In genomic region chrX:12137982-12138365, GRCh38 we compare ENCODE assay signal across 9 cellular contexts. TPM values are rescaled to one million over a fixed set of nuclear protein-coding genes. Genes with fewer than 3 reads are reported as not detected.
DNase-seq lines count a peak whose midpoint lies in the region; ATAC-seq and TF ChIP-seq lines count a peak whose summit lies in the region.
"Had no signal": no experiment of that assay in that cellular context is flagged by ENCODE, and none has a peak within 500 bp of the region (broad histone marks: within the 10 kb centered on the region; RNA-seq: fewer than 3 reads in every experiment).

No MANE protein-coding gene starts in this region.

- H3K27me3 ChIP-seq in mammary epithelial cell (ENCODE audit: insufficient read depth, low read length) (no peaks in the 10 kb centered on the region), suprapubic skin (peaks cover 13% of the 10 kb centered on the region)
- H3K27me3 ChIP-seq: colonic mucosa had no signal

- peaks cover 8% of the 10 kb centered on the region for H3K4me1 ChIP-seq in mammary epithelial cell (ENCODE audit: insufficient read depth, low read length)
- H3K4me1 ChIP-seq in suprapubic skin = no peaks in the 10 kb centered on the region
- H3K4me1 ChIP-seq: colonic mucosa had no signal

- H3K36me3 ChIP-seq in mammary epithelial cell (ENCODE audit: insufficient read depth, low read length) (no peaks in the 10 kb centered on the region), suprapubic skin (no peaks in the 10 kb centered on the region)
- H3K36me3 ChIP-seq: colonic mucosa had no signal

- no peaks in the 10 kb centered on the region for H3K9me3 Mint-ChIP-seq in activated naive CD8-positive, alpha-beta T cell treated with anti-CD3 and anti-CD28 coated beads, Interleukin-2, amount 50 U/mL, for 24 hours

- DNase-seq in LHCN-M2 (ENCODE audit: low read depth) = peak; percentile 28
- peak; percentile 14 for DNase-seq in mammary epithelial cell
- peak; percentile 40 for DNase-seq in iPS-NIHi7 (ENCODE audit: extremely low spot score)
- DNase-seq in suprapubic skin (ENCODE audit: low spot score in 2 of 2) = no peak
- no peak for DNase-seq in activated naive CD8-positive, alpha-beta T cell treated with anti-CD3 and anti-CD28 coated beads, Interleukin-2, amount 50 U/mL, for 24 hours
- DNase-seq: activated CD8-positive, alpha-beta memory T cell treated with anti-CD3 and anti-CD28 coated beads for 24 hours; colonic mucosa had no signal

- no peak overlapping the region for H3K9ac ChIP-seq in mammary epithelial cell (ENCODE audit: insufficient read depth, low read length)

- dilution Hi-C loops in mammary epithelial cell (cut with HindIII; ENCODE audit: low sequenced_read_pairs) = no loop called here

- peak overlapping the region; percentile 89 for H2AFZ ChIP-seq in mammary epithelial cell (ENCODE audit: low read depth, low read length)

- H3K9me3 ChIP-seq in mammary epithelial cell (replicated peaks; ENCODE audit: insufficient read depth, low read length) = no peaks in the 10 kb centered on the region
- no peaks in the 10 kb centered on the region for H3K9me3 ChIP-seq in suprapubic skin
- H3K9me3 ChIP-seq: colonic mucosa had no signal

- H3K27me3 Mint-ChIP-seq in activated naive CD8-positive, alpha-beta T cell treated with anti-CD3 and anti-CD28 coated beads, Interleukin-2, amount 50 U/mL, for 24 hours = peaks cover 15% of the 10 kb centered on the region

- in situ Hi-C loops in mammary epithelial cell (cut with MboI; ENCODE audit: low sequenced_read_pairs in 2 of 2) = no loop called here

- no peaks in the 10 kb centered on the region for H3K36me3 Mint-ChIP-seq in activated naive CD8-positive, alpha-beta T cell treated with anti-CD3 and anti-CD28 coated beads, Interleukin-2, amount 50 U/mL, for 24 hours (ENCODE audit: low read depth)

- BruUV-seq in mammary epithelial cell (replicated peaks; lab: Mats Ljungman, UMichigan) = no TSS peak

- H3K4me3 Mint-ChIP-seq in activated naive CD8-positive, alpha-beta T cell treated with anti-CD3 and anti-CD28 coated beads, Interleukin-2, amount 50 U/mL, for 24 hours = no peak overlapping the region

- no peaks in the 10 kb centered on the region for H4K20me1 ChIP-seq in mammary epithelial cell (ENCODE audit: insufficient read depth, low read length)

- CTCF ChIA-PET in mammary epithelial cell (lab: Charles Lee; ENCODE audit: low non-redundant PET) = no interaction called here

- WGBS in mammary epithelial cell (ENCODE audit: low coverage, missing lambda C conversion rate) = 17% methylated on average over 11 of the region's 22 CpGs
- 20% methylated on average over 22 of the region's 22 CpGs for WGBS in suprapubic skin

- TF ChIP-seq CTCF in mammary epithelial cell (conservative IDR thresholded peaks at IDR 0.05 in 1 of 2, IDR thresholded peaks at IDR 0.05 in 1 of 2; ENCODE audit: extremely low read depth in 1 of 2, insufficient read depth in 1 of 2, low read depth in 1 of 2, low read length in 2 of 2) (no peak), suprapubic skin (IDR thresholded peaks at IDR 0.05) (no peak)

- no peak for TF ChIP-seq EP300 in suprapubic skin (IDR thresholded peaks at IDR 0.05)

- H3K27ac ChIP-seq in mammary epithelial cell (ENCODE audit: insufficient read depth, low read depth, low read length) (no peak overlapping the region), suprapubic skin (no peak overlapping the region)
- H3K27ac ChIP-seq: colonic mucosa had no signal

- ATAC-seq in activated naive CD8-positive, alpha-beta T cell treated with anti-CD3 and anti-CD28 coated beads, Interleukin-2, amount 50 U/mL, for 24 hours = no peak
- ATAC-seq in HG03378 (IDR thresholded peaks at IDR 0.05; ENCODE audit: unreplicated experiment) (no peak), HG02759 (IDR thresholded peaks at IDR 0.05; ENCODE audit: unreplicated experiment) (no peak)

- H3K27ac Mint-ChIP-seq in activated naive CD8-positive, alpha-beta T cell treated with anti-CD3 and anti-CD28 coated beads, Interleukin-2, amount 50 U/mL, for 24 hours = no peak overlapping the region

- intact Hi-C loops in mammary epithelial cell (cut with micrococcal nuclease) = loop anchor here (1.0 to 5.0 kb wide), 4 partner anchors 234 to 563 kb away; no protein-coding TSS in a partner anchor

- TF ChIP-seq POLR2A in suprapubic skin (IDR thresholded peaks at IDR 0.05) = no peak

- H3K4me1 Mint-ChIP-seq in activated naive CD8-positive, alpha-beta T cell treated with anti-CD3 and anti-CD28 coated beads, Interleukin-2, amount 50 U/mL, for 24 hours = no peaks in the 10 kb centered on the region

- H3K4me3 ChIP-seq in mammary epithelial cell (replicated peaks in 1 of 3; ENCODE audit: insufficient read depth in 1 of 3, low read depth in 2 of 3, low read length in 3 of 3) (peak overlapping the region; percentile 46 to 56 (median 46)), suprapubic skin (peak overlapping the region; percentile 30)
- H3K4me3 ChIP-seq: colonic mucosa had no signal

- H3K4me2 ChIP-seq in mammary epithelial cell (ENCODE audit: insufficient read depth, low read depth, low read length) = peak overlapping the region; percentile 90

- H3K79me2 ChIP-seq in mammary epithelial cell (ENCODE audit: insufficient read depth, low read length) = no peaks in the 10 kb centered on the region

RNA-seq across cellular contexts. Expression of gene FRMPD4, which starts 0.3 kb away (rescaled TPM):
- 2.6 and 3.7 TPM in 2 replicates for total RNA-seq in LHCN-M2 (2014; rRNA removed)
- 1.8 TPM for polyA plus RNA-seq in LHCN-M2 (2012)
- under 1 TPM; 0.17 to 0.24 TPM for total RNA-seq in mammary epithelial cell
- polyA plus RNA-seq in mammary epithelial cell = 0.16 TPM
- 0.16 TPM for polyA minus RNA-seq in mammary epithelial cell
- total RNA-seq in suprapubic skin = under 1 TPM in 2 of 4 donors, not detected in 2; 0.08 to 0.13 TPM

Comparison
In these comparisons a context has a peak if more than half of its experiments do, and no peak if none do; other contexts are left out.
1. DNase-seq: peak in LHCN-M2 (single experiment), mammary epithelial cell (single experiment) and iPS-NIHi7 (single experiment); none in suprapubic skin (0 of 2) and activated naive CD8-positive, alpha-beta T cell treated with anti-CD3 and anti-CD28 coated beads, Interleukin-2, amount 50 U/mL, for 24 hours (single experiment).